In the genomic region with DNA sequence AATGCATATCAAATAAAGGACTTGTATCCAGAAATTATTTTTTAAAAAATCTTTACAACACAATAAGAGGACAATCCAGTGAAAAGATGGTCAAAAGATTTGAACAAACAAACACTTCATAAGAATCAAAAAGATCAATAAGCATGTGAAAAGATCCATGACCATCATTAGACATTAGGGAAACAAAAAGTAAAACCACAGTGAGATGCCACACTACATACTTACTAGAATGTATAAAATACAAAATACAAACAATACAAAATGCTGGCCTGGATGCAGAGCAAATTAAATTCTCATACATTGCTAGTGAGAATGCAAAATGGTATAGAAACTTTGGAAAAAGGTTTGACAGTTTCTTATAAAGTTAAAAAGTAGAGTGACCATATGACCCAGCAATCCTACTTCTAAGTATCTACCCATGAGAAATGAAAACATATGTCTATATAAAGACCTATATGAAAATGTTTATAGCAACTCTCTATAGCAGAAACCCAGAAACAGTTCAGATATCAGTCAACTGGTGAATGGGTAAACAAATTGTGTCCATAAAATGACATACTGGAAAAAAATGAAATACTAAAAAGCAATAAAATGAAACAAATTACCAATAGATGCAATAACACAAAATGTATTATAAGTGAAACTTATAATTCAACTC, we compare ENCODE assay signal across 16 cellular contexts.
DNase-seq lines count a peak whose midpoint lies in the region; ATAC-seq lines count a peak whose summit lies in the region.
"Had no signal": no experiment of that assay in that cellular context is flagged by ENCODE, and none has a peak within 500 bp of the region (broad histone marks: within the 10 kb centered on the region; RNA-seq: fewer than 3 reads in every experiment).

No MANE protein-coding gene starts in this region.

- no peaks in the 10 kb centered on the region for H3K27me3 Mint-ChIP-seq in activated CD8-positive, alpha-beta memory T cell treated with anti-CD3 and anti-CD28 coated beads, Interleukin-2, amount 10 ng/mL, durations not matched to agents 7 days and 5 days
- no peaks in the 10 kb centered on the region for H3K27me3 Mint-ChIP-seq in T-helper 2 cell treated with Interferon-gamma antibody and Interleukin-4, amounts not matched to agents 5 μg/mL and 100 μg/mL, for 36 hours (ENCODE audit: low read depth)
- H3K27me3 Mint-ChIP-seq in naive thymus-derived CD4-positive, alpha-beta T cell, result no peaks in the 10 kb centered on the region

- H3K36me3 Mint-ChIP-seq in activated CD8-positive, alpha-beta memory T cell treated with anti-CD3 and anti-CD28 coated beads, Interleukin-2, amount 10 ng/mL, durations not matched to agents 7 days and 5 days, result peaks cover 43% of the 10 kb centered on the region
- H3K36me3 Mint-ChIP-seq in T-helper 2 cell treated with Interferon-gamma antibody and Interleukin-4, amounts not matched to agents 5 μg/mL and 100 μg/mL, for 36 hours (ENCODE audit: low read depth), result peaks cover 48% of the 10 kb centered on the region
- peaks cover 97% of the 10 kb centered on the region for H3K36me3 Mint-ChIP-seq in stimulated activated effector memory CD8-positive, alpha-beta T cell treated with anti-CD3 and anti-CD28 coated beads, Interleukin-12 subunit alpha, Interleukin-12 subunit beta, amount 100 ng/mL, for 72 hours
- H3K36me3 Mint-ChIP-seq in naive thymus-derived CD4-positive, alpha-beta T cell, result peaks cover 22 to 43% (median 36%) of the 10 kb centered on the region in 5 donors

- no peak overlapping the region for H3K4me3 Mint-ChIP-seq in activated CD8-positive, alpha-beta memory T cell treated with anti-CD3 and anti-CD28 coated beads, Interleukin-2, amount 10 ng/mL, durations not matched to agents 7 days and 5 days
- no peak overlapping the region for H3K4me3 Mint-ChIP-seq in T-helper 2 cell treated with Interferon-gamma antibody and Interleukin-4, amounts not matched to agents 5 μg/mL and 100 μg/mL, for 36 hours
- H3K4me3 Mint-ChIP-seq in stimulated activated effector memory CD8-positive, alpha-beta T cell treated with anti-CD3 and anti-CD28 coated beads, Interleukin-12 subunit alpha, Interleukin-12 subunit beta, amount 100 ng/mL, for 72 hours, result peak overlapping the region; percentile 8
- no peak overlapping the region for H3K4me3 Mint-ChIP-seq in naive thymus-derived CD4-positive, alpha-beta T cell
- H3K4me3 Mint-ChIP-seq: CD8-positive, alpha-beta T cell had no signal

- H3K4me3 ChIP-seq in naive thymus-derived CD4-positive, alpha-beta T cell (ENCODE audit: low read length), result no peak overlapping the region
- H3K4me3 ChIP-seq: BLaER1, GM23248, HAP-1 had no signal

- intact Hi-C loops in naive thymus-derived CD4-positive, alpha-beta T cell (cut with micrococcal nuclease), result loop anchor here (2.0 to 5.0 kb wide), 2 partner anchors 30 to 117 kb away; no protein-coding TSS in a partner anchor

- CTCF ChIA-PET in activated CD8-positive, alpha-beta memory T cell treated with anti-CD3 and anti-CD28 coated beads, Interleukin-2, amount 10 ng/mL, durations not matched to agents 7 days and 5 days (lab: Charles Lee), result interaction anchor here (1.5 to 1.6 kb wide), 3 partner anchors 115 to 122 kb away, joined by 3 to 4 read pairs (median 3); no protein-coding TSS in a partner anchor
- CTCF ChIA-PET in naive thymus-derived CD4-positive, alpha-beta T cell (lab: Charles Lee), result interaction anchor here (1.6 kb wide), 1 partner anchor 122 kb away, joined by 4 read pairs; no protein-coding TSS in a partner anchor

- peaks cover 12% of the 10 kb centered on the region for H3K9me3 Mint-ChIP-seq in activated CD8-positive, alpha-beta memory T cell treated with anti-CD3 and anti-CD28 coated beads, Interleukin-2, amount 10 ng/mL, durations not matched to agents 7 days and 5 days (ENCODE audit: low read depth)
- H3K9me3 Mint-ChIP-seq in T-helper 2 cell treated with Interferon-gamma antibody and Interleukin-4, amounts not matched to agents 5 μg/mL and 100 μg/mL, for 36 hours, result peaks cover 23% of the 10 kb centered on the region
- peaks cover 6% of the 10 kb centered on the region for H3K9me3 Mint-ChIP-seq in stimulated activated effector memory CD8-positive, alpha-beta T cell treated with anti-CD3 and anti-CD28 coated beads, Interleukin-12 subunit alpha, Interleukin-12 subunit beta, amount 100 ng/mL, for 72 hours
- peaks cover 5 to 30% (median 20%) of the 10 kb centered on the region in 11 donors for H3K9me3 Mint-ChIP-seq in naive thymus-derived CD4-positive, alpha-beta T cell

- H3K27ac Mint-ChIP-seq in activated CD8-positive, alpha-beta memory T cell treated with anti-CD3 and anti-CD28 coated beads, Interleukin-2, amount 10 ng/mL, durations not matched to agents 7 days and 5 days, result peak overlapping the region; percentile 59
- H3K27ac Mint-ChIP-seq in T-helper 2 cell treated with Interferon-gamma antibody and Interleukin-4, amounts not matched to agents 5 μg/mL and 100 μg/mL, for 36 hours, result peak overlapping the region; percentile 15
- H3K27ac Mint-ChIP-seq in stimulated activated effector memory CD8-positive, alpha-beta T cell treated with anti-CD3 and anti-CD28 coated beads, Interleukin-12 subunit alpha, Interleukin-12 subunit beta, amount 100 ng/mL, for 72 hours, result peak overlapping the region; percentile 49
- peak overlapping the region in 1 of 9 donors; percentile 16 for H3K27ac Mint-ChIP-seq in naive thymus-derived CD4-positive, alpha-beta T cell
- H3K27ac Mint-ChIP-seq: CD8-positive, alpha-beta T cell had no signal

- no peak overlapping the region for H3K27ac ChIP-seq in naive thymus-derived CD4-positive, alpha-beta T cell (ENCODE audit: low read depth, low read length)
- H3K27ac ChIP-seq: BLaER1, GM23248 had no signal

- no peaks in the 10 kb centered on the region for H3K36me3 ChIP-seq in naive thymus-derived CD4-positive, alpha-beta T cell (ENCODE audit: control insufficient read depth in 2 of 3, insufficient read depth in 3 of 3, low read length in 3 of 3)
- H3K36me3 ChIP-seq: HAP-1 had no signal

- POLR2A ChIA-PET in naive thymus-derived CD4-positive, alpha-beta T cell (lab: Charles Lee), result no interaction called here

- H3K9me3 ChIP-seq in naive thymus-derived CD4-positive, alpha-beta T cell (ENCODE audit: control insufficient read depth in 2 of 3, low read length in 3 of 3), result no peaks in the 10 kb centered on the region
- H3K9me3 ChIP-seq: HAP-1 had no signal

- no peaks in the 10 kb centered on the region for H3K27me3 ChIP-seq in naive thymus-derived CD4-positive, alpha-beta T cell (ENCODE audit: control insufficient read depth in 2 of 2, insufficient read depth in 2 of 2, low read length in 2 of 2)
- H3K27me3 ChIP-seq: BLaER1 had no signal

- no peak for DNase-seq in activated CD8-positive, alpha-beta memory T cell treated with anti-CD3 and anti-CD28 coated beads, Interleukin-2, amount 10 ng/mL, durations not matched to agents 7 days and 5 days
- DNase-seq in activated CD8-positive, alpha-beta memory T cell treated with anti-CD3 and anti-CD28 coated beads for 24 hours, result no peak
- no peak for DNase-seq in T-helper 2 cell treated with Interferon-gamma antibody and Interleukin-4, amounts not matched to agents 5 μg/mL and 100 μg/mL, for 36 hours (ENCODE audit: low spot score)
- DNase-seq in stimulated activated effector memory CD8-positive, alpha-beta T cell treated with anti-CD3 and anti-CD28 coated beads, Interleukin-12 subunit alpha, Interleukin-12 subunit beta, amount 100 ng/mL, for 72 hours (ENCODE audit: low spot score in 2 of 2), result no peak
- no peak for DNase-seq in naive thymus-derived CD4-positive, alpha-beta T cell
- no peak for DNase-seq in activated gamma-delta T cell (lab: John Stamatoyannopoulos, UW)
- no peak for DNase-seq in NCI-H510A (lab: John Stamatoyannopoulos, UW)
- DNase-seq: CD8-positive, alpha-beta T cell; GM23248; NCI-H1105; NCI-H2081; NCI-H748 treated with DMSO at 0.1 percent for 48 hours had no signal

- H3K4me1 Mint-ChIP-seq in activated CD8-positive, alpha-beta memory T cell treated with anti-CD3 and anti-CD28 coated beads, Interleukin-2, amount 10 ng/mL, durations not matched to agents 7 days and 5 days, result peaks cover 44% of the 10 kb centered on the region
- H3K4me1 Mint-ChIP-seq in T-helper 2 cell treated with Interferon-gamma antibody and Interleukin-4, amounts not matched to agents 5 μg/mL and 100 μg/mL, for 36 hours (ENCODE audit: low read depth), result peaks cover 32% of the 10 kb centered on the region
- peaks cover 68% of the 10 kb centered on the region for H3K4me1 Mint-ChIP-seq in stimulated activated effector memory CD8-positive, alpha-beta T cell treated with anti-CD3 and anti-CD28 coated beads, Interleukin-12 subunit alpha, Interleukin-12 subunit beta, amount 100 ng/mL, for 72 hours
- peaks cover 24 to 80% (median 50%) of the 10 kb centered on the region in 7 donors for H3K4me1 Mint-ChIP-seq in naive thymus-derived CD4-positive, alpha-beta T cell

- peaks cover 0 to 6% of the 10 kb centered on the region in 2 donors for H3K4me1 ChIP-seq in naive thymus-derived CD4-positive, alpha-beta T cell (ENCODE audit: control insufficient read depth in 2 of 2, insufficient read depth in 2 of 2, low read length in 2 of 2)
- H3K4me1 ChIP-seq: BLaER1, HAP-1 had no signal

- no peak for ATAC-seq in activated CD8-positive, alpha-beta memory T cell treated with anti-CD3 and anti-CD28 coated beads, Interleukin-2, amount 10 ng/mL, durations not matched to agents 7 days and 5 days
- ATAC-seq in HG02798 (IDR thresholded peaks at IDR 0.05; ENCODE audit: poor library complexity, unreplicated experiment), result peak; percentile 60
- ATAC-seq in stimulated activated effector memory CD8-positive, alpha-beta T cell treated with anti-CD3 and anti-CD28 coated beads, Interleukin-12 subunit alpha, Interleukin-12 subunit beta, amount 100 ng/mL, for 72 hours, result peak; percentile 67
- no peak for ATAC-seq in naive thymus-derived CD4-positive, alpha-beta T cell
- ATAC-seq: CD8-positive, alpha-beta T cell; Right ventricle myocardium inferior had no signal

Comparison
In these comparisons a context has a peak if more than half of its experiments do, and no peak if none do; other contexts are left out.
1. ATAC-seq: peak in HG02798 (single experiment) and stimulated activated effector memory CD8-positive, alpha-beta T cell treated with anti-CD3 and anti-CD28 coated beads, Interleukin-12 subunit alpha, Interleukin-12 subunit beta, amount 100 ng/mL, for 72 hours (single experiment); none in activated CD8-positive, alpha-beta memory T cell treated with anti-CD3 and anti-CD28 coated beads, Interleukin-2, amount 10 ng/mL, durations not matched to agents 7 days and 5 days (single experiment) and naive thymus-derived CD4-positive, alpha-beta T cell (single experiment).